23 cellular contexts compared by ENCODE assay signal in genomic region chr7:101690061-101690460, GRCh38.
DNase-seq lines count a peak whose midpoint lies in the region; ATAC-seq and TF ChIP-seq lines count a peak whose summit lies in the region.
"Had no signal": no experiment of that assay in that cellular context is flagged by ENCODE, and none has a peak within 500 bp of the region (broad histone marks: within the 10 kb centered on the region; RNA-seq: fewer than 3 reads in every experiment).

No MANE protein-coding gene starts in this region.

- DNase-seq in DMS79 treated with DMSO at 0.1 percent for 48 hours (lab: John Stamatoyannopoulos, UW): peak; percentile 46
- no peak for DNase-seq in DMS79 (lab: John Stamatoyannopoulos, UW)
- peak; percentile 68 for DNase-seq in astrocyte of the hippocampus (ENCODE audit: low read depth, low spot score)
- DNase-seq in hepatocyte (ENCODE audit: low spot score): peak; percentile 60
- peak; percentile 7 for DNase-seq in smooth muscle cell (lab: John Stamatoyannopoulos, UW; ENCODE audit: unreplicated experiment)
- DNase-seq in stimulated activated naive CD8-positive, alpha-beta T cell treated with anti-CD3 and anti-CD28 coated beads, Interleukin-15, amount 100 ng/mL, for 72 hours: no peak
- DNase-seq in iPS-NIHi11 (ENCODE audit: low spot score): no peak
- DNase-seq: 8988T; activated CD4-positive, alpha-beta T cell treated with anti-CD3 and anti-CD28 coated beads, Interleukin-2, amount 50 U/mL, for 48 hours; activated naive CD4-positive, alpha-beta T cell; aorta; C1 segment of cervical spinal cord; DMS 273 treated with DMSO at 0.1 percent for 48 hours; effector memory CD4-positive, alpha-beta T cell; HCEC 1CT; midbrain; NCI-H1417 treated with DMSO at 0.1 percent for 48 hours; NCI-H524 treated with DMSO at 0.1 percent for 48 hours; stimulated activated CD4-positive, alpha-beta T cell treated with anti-CD3 and anti-CD28 coated beads, Interleukin-15, amount 100 ng/mL, for 24 hours had no signal

- H3K4me3 ChIP-seq in hepatocyte: no peak overlapping the region
- H3K4me3 ChIP-seq in smooth muscle cell: no peak overlapping the region
- H3K4me3 ChIP-seq: SJSA1 had no signal

- H3K27ac Mint-ChIP-seq in stimulated activated naive CD8-positive, alpha-beta T cell treated with anti-CD3 and anti-CD28 coated beads, Interleukin-15, amount 100 ng/mL, for 72 hours: no peak overlapping the region
- H3K27ac Mint-ChIP-seq: stimulated activated effector memory CD8-positive, alpha-beta T cell treated with anti-CD3 and anti-CD28 coated beads, Interleukin-12 subunit alpha, Interleukin-12 subunit beta, amount 100 ng/mL, for 72 hours; WTC11 had no signal

- H4K20me1 ChIP-seq in hepatocyte (ENCODE audit: insufficient read depth, poor library complexity, severe bottlenecking) (no peaks in the 10 kb centered on the region), smooth muscle cell (ENCODE audit: low read depth) (no peaks in the 10 kb centered on the region)

- no peak overlapping the region for H3K4me2 ChIP-seq in hepatocyte
- H3K4me2 ChIP-seq in smooth muscle cell: no peak overlapping the region

- H3K79me2 ChIP-seq in hepatocyte (no peaks in the 10 kb centered on the region), smooth muscle cell (ENCODE audit: low read depth) (no peaks in the 10 kb centered on the region)

- H3K9ac ChIP-seq in smooth muscle cell (ENCODE audit: low read depth): no peak overlapping the region

- peaks cover 6% of the 10 kb centered on the region for H3F3A ChIP-seq in smooth muscle cell (ENCODE audit: low read depth)

- H3K9me2 ChIP-seq in hepatocyte (replicated peaks; ENCODE audit: insufficient read depth): no peaks in the 10 kb centered on the region

- H3K27me3 ChIP-seq in hepatocyte (no peaks in the 10 kb centered on the region), smooth muscle cell (ENCODE audit: low read depth) (no peaks in the 10 kb centered on the region)
- H3K27me3 ChIP-seq: SJSA1 had no signal

- TF ChIP-seq CTCF in hepatocyte (IDR thresholded peaks at IDR 0.05; ENCODE audit: poor library complexity) (no peak), smooth muscle cell (IDR thresholded peaks at IDR 0.05; ENCODE audit: borderline replicate concordance, insufficient read depth, poor library complexity, severe bottlenecking) (no peak)

- no peaks in the 10 kb centered on the region for H3K9me3 ChIP-seq in hepatocyte (ENCODE audit: low read depth)
- H3K9me3 ChIP-seq in smooth muscle cell (replicated peaks; ENCODE audit: low read depth): no peaks in the 10 kb centered on the region
- H3K9me3 ChIP-seq: SJSA1 had no signal

- H3K27me3 Mint-ChIP-seq in stimulated activated naive CD8-positive, alpha-beta T cell treated with anti-CD3 and anti-CD28 coated beads, Interleukin-15, amount 100 ng/mL, for 72 hours: peaks cover 8% of the 10 kb centered on the region

- 73% methylated on average over 6 of the region's 6 CpGs for WGBS in hepatocyte (ENCODE audit: low lambda C conversion rate, missing lambda C conversion rate)
- 39% methylated on average over 6 of the region's 6 CpGs for WGBS in smooth muscle cell (ENCODE audit: low lambda C conversion rate)

- no peaks in the 10 kb centered on the region for H3K9me3 Mint-ChIP-seq in stimulated activated naive CD8-positive, alpha-beta T cell treated with anti-CD3 and anti-CD28 coated beads, Interleukin-15, amount 100 ng/mL, for 72 hours
- H3K9me3 Mint-ChIP-seq: stimulated activated effector memory CD8-positive, alpha-beta T cell treated with anti-CD3 and anti-CD28 coated beads, Interleukin-12 subunit alpha, Interleukin-12 subunit beta, amount 100 ng/mL, for 72 hours; WTC11 had no signal

- H3K36me3 ChIP-seq in hepatocyte (replicated peaks; ENCODE audit: insufficient read depth, low read depth) (no peaks in the 10 kb centered on the region), smooth muscle cell (ENCODE audit: low read depth) (no peaks in the 10 kb centered on the region)
- H3K36me3 ChIP-seq: SJSA1 had no signal

- no peak overlapping the region for H3K4me3 Mint-ChIP-seq in stimulated activated naive CD8-positive, alpha-beta T cell treated with anti-CD3 and anti-CD28 coated beads, Interleukin-15, amount 100 ng/mL, for 72 hours
- H3K4me3 Mint-ChIP-seq: WTC11 had no signal

- no peak for ATAC-seq in stimulated activated naive CD8-positive, alpha-beta T cell treated with anti-CD3 and anti-CD28 coated beads, Interleukin-15, amount 100 ng/mL, for 72 hours
- ATAC-seq in GM18520 (IDR thresholded peaks at IDR 0.05; ENCODE audit: unreplicated experiment): no peak
- ATAC-seq: stimulated activated effector memory CD8-positive, alpha-beta T cell treated with anti-CD3 and anti-CD28 coated beads, Interleukin-12 subunit alpha, Interleukin-12 subunit beta, amount 100 ng/mL, for 72 hours; WTC11 had no signal

- H3K27ac ChIP-seq in hepatocyte (no peak overlapping the region), smooth muscle cell (ENCODE audit: low read depth) (no peak overlapping the region)
- H3K27ac ChIP-seq: SJSA1 had no signal

- H2AFZ ChIP-seq in hepatocyte (no peak overlapping the region), smooth muscle cell (ENCODE audit: low read depth) (no peak overlapping the region)

- peaks cover 8% of the 10 kb centered on the region for H3K4me1 Mint-ChIP-seq in stimulated activated naive CD8-positive, alpha-beta T cell treated with anti-CD3 and anti-CD28 coated beads, Interleukin-15, amount 100 ng/mL, for 72 hours
- H3K4me1 Mint-ChIP-seq: stimulated activated effector memory CD8-positive, alpha-beta T cell treated with anti-CD3 and anti-CD28 coated beads, Interleukin-12 subunit alpha, Interleukin-12 subunit beta, amount 100 ng/mL, for 72 hours had no signal

- H3K4me1 ChIP-seq in hepatocyte (ENCODE audit: insufficient read depth) (peaks cover 7% of the 10 kb centered on the region), smooth muscle cell (ENCODE audit: low read depth) (peaks cover 7% of the 10 kb centered on the region)

Comparison
In these comparisons a context has a peak if more than half of its experiments do, and no peak if none do; other contexts are left out.
1. DNase-seq: peak in DMS79 treated with DMSO at 0.1 percent for 48 hours (single experiment), astrocyte of the hippocampus (single experiment), hepatocyte (single experiment) and smooth muscle cell (single experiment); none in DMS79 (single experiment), stimulated activated naive CD8-positive, alpha-beta T cell treated with anti-CD3 and anti-CD28 coated beads, Interleukin-15, amount 100 ng/mL, for 72 hours (0 of 2) and iPS-NIHi11 (single experiment).